9 cellular contexts compared by ENCODE assay signal in genomic region chr15:89912674-89913396, GRCh38. TPM values are rescaled to one million over a fixed set of nuclear protein-coding genes. Genes with fewer than 3 reads are reported as not detected.
A peak's percentile ranks its signal among the peaks of the same experiment; 100 is the strongest.
DNase-seq lines count a peak whose midpoint lies in the region; ATAC-seq and TF ChIP-seq lines count a peak whose summit lies in the region.
"Had no signal": no experiment of that assay in that cellular context is flagged by ENCODE, and none has a peak within 500 bp of the region (broad histone marks: within the 10 kb centered on the region; RNA-seq: fewer than 3 reads in every experiment).

ARPIN (minus strand) TSS chr15:89912952; CDS start chr15:89912835, 117 bp downstream.

- H3K36me3 ChIP-seq in Caco-2 (ENCODE audit: control insufficient read depth, insufficient read depth, low read length) (no peaks in the 10 kb centered on the region; the same call in 1 of the 2 replicates), MM.1S (replicated peaks; ENCODE audit: insufficient read depth, low read length) (no peaks in the 10 kb centered on the region)

- H4K20me1 ChIP-seq in MM.1S (ENCODE audit: insufficient read depth, low read length), result no peaks in the 10 kb centered on the region

- H3K4me3 Mint-ChIP-seq in Caco-2 (ENCODE audit: unreplicated experiment) (peak within 1 kb of the TSS; percentile 84), progenitor cell of endocrine pancreas (ENCODE audit: low read depth) (peak within 1 kb of the TSS; percentile 80)

- no peaks in the 10 kb centered on the region for H3K9me2 ChIP-seq in MM.1S (replicated peaks; ENCODE audit: insufficient read depth, low read length)

- TF ChIP-seq CTCF in Caco-2 (IDR thresholded peaks at IDR 0.05; ENCODE audit: insufficient read depth in 1 of 2, low read depth in 1 of 2, low read length in 1 of 2, severe bottlenecking in 1 of 2, unreplicated experiment in 1 of 2) (no peak), MM.1S (IDR thresholded peaks at IDR 0.05; ENCODE audit: low read length) (no peak), astrocyte of the spinal cord (IDR thresholded peaks at IDR 0.05; ENCODE audit: low read depth, low read length) (no peak), progenitor cell of endocrine pancreas (IDR thresholded peaks at IDR 0.05; ENCODE audit: unreplicated experiment) (peak; percentile 14)

- H3K4me1 Mint-ChIP-seq in Caco-2 (ENCODE audit: low read depth, unreplicated experiment) (peaks cover 33% of the 10 kb centered on the region), progenitor cell of endocrine pancreas (ENCODE audit: low read depth) (peaks cover 16% of the 10 kb centered on the region)

- intact Hi-C loops in Caco-2 (cut with micrococcal nuclease; ENCODE audit: unreplicated experiment), result loop anchor here (2.0 to 5.0 kb wide), 2 partner anchors 14 to 174 kb away; no protein-coding TSS in a partner anchor

- H3F3A ChIP-seq in MM.1S (ENCODE audit: insufficient read depth, low read length), result no peaks in the 10 kb centered on the region

- no peak within 1 kb of the TSS for H3K4me2 ChIP-seq in MM.1S (ENCODE audit: low read depth, low read length)

- POLR2A ChIA-PET in Caco-2 (lab: Charles Lee), result interaction anchor here (0.6 to 1.1 kb wide), 2 partner anchors 29 to 162 kb away, joined by 3 to 4 read pairs; no protein-coding TSS in a partner anchor

- H3K9me3 ChIP-seq in Caco-2 (no peaks in the 10 kb centered on the region), MM.1S (replicated peaks; ENCODE audit: insufficient read depth, low read length) (no peaks in the 10 kb centered on the region)

- in situ Hi-C loops in astrocyte of the spinal cord (cut with HindIII; ENCODE audit: low sequenced_read_pairs), result no loop called here

- H3K27me3 ChIP-seq in Caco-2 (replicated peaks; ENCODE audit: control insufficient read depth, insufficient read depth, low read length) (no peaks in the 10 kb centered on the region), MM.1S (replicated peaks; ENCODE audit: insufficient read depth, low read length) (no peaks in the 10 kb centered on the region)

- H3K27ac Mint-ChIP-seq in Caco-2 (ENCODE audit: unreplicated experiment) (peak within 1 kb of the TSS; percentile 75), progenitor cell of endocrine pancreas (peak within 1 kb of the TSS; percentile 87)

- CTCF ChIA-PET in Caco-2 (lab: Charles Lee), result interaction anchor here (1.1 to 1.4 kb wide), 2 partner anchors 14 to 59 kb away, joined by 4 to 5 read pairs; no protein-coding TSS in a partner anchor

- H3K36me3 Mint-ChIP-seq in Caco-2 (ENCODE audit: insufficient read depth, unreplicated experiment) (peaks cover 5% of the 10 kb centered on the region), progenitor cell of endocrine pancreas (ENCODE audit: insufficient read depth) (peaks cover 7% of the 10 kb centered on the region)

- H3K4me1 ChIP-seq in Caco-2, result peaks cover 23% of the 10 kb centered on the region
- no peaks in the 10 kb centered on the region for H3K4me1 ChIP-seq in MM.1S (ENCODE audit: low read length)

- H2AFZ ChIP-seq in MM.1S (ENCODE audit: low read length), result 0 out of 2 replicates have a peak within 1 kb of the TSS, but pooled peaks have one; percentile 30

- H3K4me3 ChIP-seq in Caco-2 (ENCODE audit: low read depth, low read length), result peak within 1 kb of the TSS; percentile 54
- no peak within 1 kb of the TSS for H3K4me3 ChIP-seq in MM.1S (ENCODE audit: low read length)
- peak within 1 kb of the TSS; percentile 63 for H3K4me3 ChIP-seq in astrocyte of the spinal cord (ENCODE audit: low read depth, low read length)
- H3K4me3 ChIP-seq: K562 had no signal

- DNase-seq in Caco-2 (peak; percentile 67 to 77), MM.1S (no peak), astrocyte of the spinal cord (ENCODE audit: low read depth, low spot score) (peak; percentile 30), hypothalamus (lab: John Stamatoyannopoulos, UW) (peak in 35 of 51 donors; percentile 9 to 59 (median 34)), progenitor cell of endocrine pancreas (ENCODE audit: low spot score, unreplicated experiment) (peak; percentile 43), OCI-M1 (lab: John Stamatoyannopoulos, UW) (no peak), GM19238 (ENCODE audit: insufficient read length, low spot score) (no peak)

- no peak within 1 kb of the TSS for H3K27ac ChIP-seq in MM.1S (ENCODE audit: low read length)

- no peaks in the 10 kb centered on the region for H3K79me2 ChIP-seq in MM.1S (ENCODE audit: low read length)

- H3K27me3 Mint-ChIP-seq in Caco-2 (ENCODE audit: insufficient read depth, unreplicated experiment) (no peaks in the 10 kb centered on the region), progenitor cell of endocrine pancreas (peaks cover 3% of the 10 kb centered on the region)

- no peak for ATAC-seq in HG03521 (IDR thresholded peaks at IDR 0.05; ENCODE audit: unreplicated experiment)
- ATAC-seq: K562 had no signal

- H3K9ac ChIP-seq in MM.1S (ENCODE audit: low read length), result no peak within 1 kb of the TSS

- H3K9me3 Mint-ChIP-seq in Caco-2 (ENCODE audit: unreplicated experiment) (no peaks in the 10 kb centered on the region), progenitor cell of endocrine pancreas (ENCODE audit: low read depth) (no peaks in the 10 kb centered on the region)

- BruUV-seq in Caco-2 (replicated peaks; lab: Mats Ljungman, UMichigan), result no TSS peak

RNA-seq across cellular contexts. Expression of gene ARPIN, which starts in this region (rescaled TPM):
- total RNA-seq in Caco-2 (2022), result 11.5 and 13.3 TPM in 2 replicates
- total RNA-seq in progenitor cell of endocrine pancreas, result 19.6 and 20.4 TPM in 2 replicates
- total RNA-seq: K562 had no signal

Comparison
In these comparisons a context has a peak if more than half of its experiments do, and no peak if none do; other contexts are left out.
1. DNase-seq: peak in Caco-2 (2 of 2), astrocyte of the spinal cord (single experiment), hypothalamus (35 of 51) and progenitor cell of endocrine pancreas (single experiment); none in MM.1S (single experiment), OCI-M1 (single experiment) and GM19238 (single experiment).